2 cellular contexts compared by ENCODE assay signal in the genomic region with DNA sequence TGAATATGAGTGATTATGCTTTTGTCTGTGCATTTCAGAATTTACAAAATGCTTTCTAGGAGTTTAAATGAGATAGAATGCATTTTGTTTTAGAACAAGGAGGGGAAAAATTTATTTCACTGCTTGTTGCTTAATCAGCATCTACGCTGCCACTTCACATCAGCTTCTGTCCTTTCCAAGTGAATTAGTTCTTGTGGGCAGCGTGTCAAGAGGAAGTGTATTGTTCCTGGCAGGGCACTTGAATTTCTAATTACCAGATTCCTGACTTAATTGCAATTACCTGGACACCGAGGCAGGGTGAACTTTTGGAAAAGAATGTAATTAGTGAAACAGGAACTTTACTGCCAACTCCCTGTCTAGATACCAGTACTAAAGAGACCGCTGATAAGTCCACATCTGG.
TF ChIP-seq lines count a peak whose summit lies in the region.

No MANE protein-coding gene starts in this region.

TF ChIP-seq in GM23338, 12 proteins besides CTCF, POLR2A, EP300 and RAD21 (continued from another document):
- TF ChIP-seq, protein P1, sequence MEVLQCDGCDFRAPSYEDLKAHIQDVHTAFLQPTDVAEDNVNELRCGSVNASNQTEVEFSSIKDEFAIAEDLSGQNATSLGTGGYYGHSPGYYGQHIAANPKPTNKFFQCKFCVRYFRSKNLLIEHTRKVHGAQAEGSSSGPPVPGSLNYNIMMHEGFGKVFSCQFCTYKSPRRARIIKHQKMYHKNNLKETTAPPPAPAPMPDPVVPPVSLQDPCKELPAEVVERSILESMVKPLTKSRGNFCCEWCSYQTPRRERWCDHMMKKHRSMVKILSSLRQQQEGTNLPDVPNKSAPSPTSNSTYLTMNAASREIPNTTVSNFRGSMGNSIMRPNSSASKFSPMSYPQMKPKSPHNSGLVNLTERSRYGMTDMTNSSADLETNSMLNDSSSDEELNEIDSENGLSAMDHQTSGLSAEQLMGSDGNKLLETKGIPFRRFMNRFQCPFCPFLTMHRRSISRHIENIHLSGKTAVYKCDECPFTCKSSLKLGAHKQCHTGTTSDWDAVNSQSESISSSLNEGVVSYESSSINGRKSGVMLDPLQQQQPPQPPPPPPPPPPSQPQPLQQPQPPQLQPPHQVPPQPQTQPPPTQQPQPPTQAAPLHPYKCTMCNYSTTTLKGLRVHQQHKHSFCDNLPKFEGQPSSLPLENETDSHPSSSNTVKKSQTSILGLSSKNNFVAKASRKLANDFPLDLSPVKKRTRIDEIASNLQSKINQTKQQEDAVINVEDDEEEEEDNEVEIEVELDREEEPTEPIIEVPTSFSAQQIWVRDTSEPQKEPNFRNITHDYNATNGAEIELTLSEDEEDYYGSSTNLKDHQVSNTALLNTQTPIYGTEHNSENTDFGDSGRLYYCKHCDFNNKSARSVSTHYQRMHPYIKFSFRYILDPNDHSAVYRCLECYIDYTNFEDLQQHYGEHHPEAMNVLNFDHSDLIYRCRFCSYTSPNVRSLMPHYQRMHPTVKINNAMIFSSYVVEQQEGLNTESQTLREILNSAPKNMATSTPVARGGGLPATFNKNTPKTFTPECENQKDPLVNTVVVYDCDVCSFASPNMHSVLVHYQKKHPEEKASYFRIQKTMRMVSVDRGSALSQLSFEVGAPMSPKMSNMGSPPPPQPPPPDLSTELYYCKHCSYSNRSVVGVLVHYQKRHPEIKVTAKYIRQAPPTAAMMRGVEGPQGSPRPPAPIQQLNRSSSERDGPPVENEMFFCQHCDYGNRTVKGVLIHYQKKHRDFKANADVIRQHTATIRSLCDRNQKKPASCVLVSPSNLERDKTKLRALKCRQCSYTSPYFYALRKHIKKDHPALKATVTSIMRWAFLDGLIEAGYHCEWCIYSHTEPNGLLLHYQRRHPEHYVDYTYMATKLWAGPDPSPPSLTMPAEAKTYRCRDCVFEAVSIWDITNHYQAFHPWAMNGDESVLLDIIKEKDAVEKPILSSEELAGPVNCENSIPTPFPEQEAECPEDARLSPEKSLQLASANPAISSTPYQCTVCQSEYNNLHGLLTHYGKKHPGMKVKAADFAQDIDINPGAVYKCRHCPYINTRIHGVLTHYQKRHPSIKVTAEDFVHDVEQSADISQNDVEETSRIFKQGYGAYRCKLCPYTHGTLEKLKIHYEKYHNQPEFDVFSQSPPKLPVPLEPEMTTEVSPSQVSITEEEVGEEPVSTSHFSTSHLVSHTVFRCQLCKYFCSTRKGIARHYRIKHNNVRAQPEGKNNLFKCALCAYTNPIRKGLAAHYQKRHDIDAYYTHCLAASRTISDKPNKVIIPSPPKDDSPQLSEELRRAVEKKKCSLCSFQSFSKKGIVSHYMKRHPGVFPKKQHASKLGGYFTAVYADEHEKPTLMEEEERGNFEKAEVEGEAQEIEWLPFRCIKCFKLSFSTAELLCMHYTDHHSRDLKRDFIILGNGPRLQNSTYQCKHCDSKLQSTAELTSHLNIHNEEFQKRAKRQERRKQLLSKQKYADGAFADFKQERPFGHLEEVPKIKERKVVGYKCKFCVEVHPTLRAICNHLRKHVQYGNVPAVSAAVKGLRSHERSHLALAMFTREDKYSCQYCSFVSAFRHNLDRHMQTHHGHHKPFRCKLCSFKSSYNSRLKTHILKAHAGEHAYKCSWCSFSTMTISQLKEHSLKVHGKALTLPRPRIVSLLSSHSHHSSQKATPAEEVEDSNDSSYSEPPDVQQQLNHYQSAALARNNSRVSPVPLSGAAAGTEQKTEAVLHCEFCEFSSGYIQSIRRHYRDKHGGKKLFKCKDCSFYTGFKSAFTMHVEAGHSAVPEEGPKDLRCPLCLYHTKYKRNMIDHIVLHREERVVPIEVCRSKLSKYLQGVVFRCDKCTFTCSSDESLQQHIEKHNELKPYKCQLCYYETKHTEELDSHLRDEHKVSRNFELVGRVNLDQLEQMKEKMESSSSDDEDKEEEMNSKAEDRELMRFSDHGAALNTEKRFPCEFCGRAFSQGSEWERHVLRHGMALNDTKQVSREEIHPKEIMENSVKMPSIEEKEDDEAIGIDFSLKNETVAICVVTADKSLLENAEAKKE (CRISPR knock-in tag; IDR thresholded peaks at IDR 0.05) = no peak
- no peak for TF ChIP-seq POLR2AphosphoS5 (IDR thresholded peaks at IDR 0.05; ENCODE audit: low read depth)
- TF ChIP-seq, protein P2, sequence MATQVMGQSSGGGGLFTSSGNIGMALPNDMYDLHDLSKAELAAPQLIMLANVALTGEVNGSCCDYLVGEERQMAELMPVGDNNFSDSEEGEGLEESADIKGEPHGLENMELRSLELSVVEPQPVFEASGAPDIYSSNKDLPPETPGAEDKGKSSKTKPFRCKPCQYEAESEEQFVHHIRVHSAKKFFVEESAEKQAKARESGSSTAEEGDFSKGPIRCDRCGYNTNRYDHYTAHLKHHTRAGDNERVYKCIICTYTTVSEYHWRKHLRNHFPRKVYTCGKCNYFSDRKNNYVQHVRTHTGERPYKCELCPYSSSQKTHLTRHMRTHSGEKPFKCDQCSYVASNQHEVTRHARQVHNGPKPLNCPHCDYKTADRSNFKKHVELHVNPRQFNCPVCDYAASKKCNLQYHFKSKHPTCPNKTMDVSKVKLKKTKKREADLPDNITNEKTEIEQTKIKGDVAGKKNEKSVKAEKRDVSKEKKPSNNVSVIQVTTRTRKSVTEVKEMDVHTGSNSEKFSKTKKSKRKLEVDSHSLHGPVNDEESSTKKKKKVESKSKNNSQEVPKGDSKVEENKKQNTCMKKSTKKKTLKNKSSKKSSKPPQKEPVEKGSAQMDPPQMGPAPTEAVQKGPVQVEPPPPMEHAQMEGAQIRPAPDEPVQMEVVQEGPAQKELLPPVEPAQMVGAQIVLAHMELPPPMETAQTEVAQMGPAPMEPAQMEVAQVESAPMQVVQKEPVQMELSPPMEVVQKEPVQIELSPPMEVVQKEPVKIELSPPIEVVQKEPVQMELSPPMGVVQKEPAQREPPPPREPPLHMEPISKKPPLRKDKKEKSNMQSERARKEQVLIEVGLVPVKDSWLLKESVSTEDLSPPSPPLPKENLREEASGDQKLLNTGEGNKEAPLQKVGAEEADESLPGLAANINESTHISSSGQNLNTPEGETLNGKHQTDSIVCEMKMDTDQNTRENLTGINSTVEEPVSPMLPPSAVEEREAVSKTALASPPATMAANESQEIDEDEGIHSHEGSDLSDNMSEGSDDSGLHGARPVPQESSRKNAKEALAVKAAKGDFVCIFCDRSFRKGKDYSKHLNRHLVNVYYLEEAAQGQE (IDR thresholded peaks at IDR 0.05; ENCODE audit: unreplicated experiment) = no peak
- no peak for TF ChIP-seq JUNB (IDR thresholded peaks at IDR 0.05; ENCODE audit: unreplicated experiment)
- no peak for TF ChIP-seq ZNF114 (CRISPR knock-in tag; IDR thresholded peaks at IDR 0.05)
- no peak for TF ChIP-seq EZH2phosphoT487 (IDR thresholded peaks at IDR 0.05; ENCODE audit: unreplicated experiment)

TF ChIP-seq in WTC11, 78 proteins besides CTCF, POLR2A, EP300 and RAD21 (continued from another document):
- TF ChIP-seq, protein P3, sequence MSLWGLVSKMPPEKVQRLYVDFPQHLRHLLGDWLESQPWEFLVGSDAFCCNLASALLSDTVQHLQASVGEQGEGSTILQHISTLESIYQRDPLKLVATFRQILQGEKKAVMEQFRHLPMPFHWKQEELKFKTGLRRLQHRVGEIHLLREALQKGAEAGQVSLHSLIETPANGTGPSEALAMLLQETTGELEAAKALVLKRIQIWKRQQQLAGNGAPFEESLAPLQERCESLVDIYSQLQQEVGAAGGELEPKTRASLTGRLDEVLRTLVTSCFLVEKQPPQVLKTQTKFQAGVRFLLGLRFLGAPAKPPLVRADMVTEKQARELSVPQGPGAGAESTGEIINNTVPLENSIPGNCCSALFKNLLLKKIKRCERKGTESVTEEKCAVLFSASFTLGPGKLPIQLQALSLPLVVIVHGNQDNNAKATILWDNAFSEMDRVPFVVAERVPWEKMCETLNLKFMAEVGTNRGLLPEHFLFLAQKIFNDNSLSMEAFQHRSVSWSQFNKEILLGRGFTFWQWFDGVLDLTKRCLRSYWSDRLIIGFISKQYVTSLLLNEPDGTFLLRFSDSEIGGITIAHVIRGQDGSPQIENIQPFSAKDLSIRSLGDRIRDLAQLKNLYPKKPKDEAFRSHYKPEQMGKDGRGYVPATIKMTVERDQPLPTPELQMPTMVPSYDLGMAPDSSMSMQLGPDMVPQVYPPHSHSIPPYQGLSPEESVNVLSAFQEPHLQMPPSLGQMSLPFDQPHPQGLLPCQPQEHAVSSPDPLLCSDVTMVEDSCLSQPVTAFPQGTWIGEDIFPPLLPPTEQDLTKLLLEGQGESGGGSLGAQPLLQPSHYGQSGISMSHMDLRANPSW (CRISPR knock-in tag; conservative IDR thresholded peaks at IDR 0.05; ENCODE audit: low read depth) = no peak
- TF ChIP-seq, protein P4, sequence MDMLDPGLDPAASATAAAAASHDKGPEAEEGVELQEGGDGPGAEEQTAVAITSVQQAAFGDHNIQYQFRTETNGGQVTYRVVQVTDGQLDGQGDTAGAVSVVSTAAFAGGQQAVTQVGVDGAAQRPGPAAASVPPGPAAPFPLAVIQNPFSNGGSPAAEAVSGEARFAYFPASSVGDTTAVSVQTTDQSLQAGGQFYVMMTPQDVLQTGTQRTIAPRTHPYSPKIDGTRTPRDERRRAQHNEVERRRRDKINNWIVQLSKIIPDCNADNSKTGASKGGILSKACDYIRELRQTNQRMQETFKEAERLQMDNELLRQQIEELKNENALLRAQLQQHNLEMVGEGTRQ (CRISPR knock-in tag; IDR thresholded peaks at IDR 0.05) = no peak
- TF ChIP-seq JAZF1 (CRISPR knock-in tag; IDR thresholded peaks at IDR 0.05) = no peak
- TF ChIP-seq MXD4 (CRISPR knock-in tag; IDR thresholded peaks at IDR 0.05; ENCODE audit: borderline replicate concordance) = no peak
- no peak for TF ChIP-seq ESRRA (CRISPR knock-in tag; IDR thresholded peaks at IDR 0.05; ENCODE audit: borderline replicate concordance)
- no peak for TF ChIP-seq EMX1 (CRISPR knock-in tag; IDR thresholded peaks at IDR 0.05)
- no peak for TF ChIP-seq MYBL2 (CRISPR knock-in tag; IDR thresholded peaks at IDR 0.05)
